38 cellular contexts compared by ENCODE assay signal in genomic region chrX:130190801-130191200, GRCh38. TPM values are rescaled to one million over a fixed set of nuclear protein-coding genes. Genes with fewer than 3 reads are reported as not detected.
"Had no signal": no experiment of that assay in that cellular context is flagged by ENCODE, and none has a peak within 500 bp of the region (broad histone marks: within the 10 kb centered on the region; RNA-seq: fewer than 3 reads in every experiment).

No MANE protein-coding gene starts in this region.

- H3K9me3 ChIP-seq: MG63 had no signal

- H3K27me3 ChIP-seq: MG63 had no signal

- H3K9ac ChIP-seq: KMS-11 had no signal

- H3K36me3 ChIP-seq: MG63 had no signal

- H3K4me3 ChIP-seq: MG63 had no signal

- H3K27ac ChIP-seq: KMS-11 had no signal

- DNase-seq: Karpas-422, Kasumi-1, KBM-7, KG1, MG63, MM.1S, MV-4-11, NCI-H1048, NCI-H1092, NCI-H1092 treated with DMSO at 0.1 percent for 48 hours, NCI-H1105, NCI-H1105 treated with DMSO at 0.1 percent for 48 hours, NCI-H1417, NCI-H1417 treated with DMSO at 0.1 percent for 48 hours, NCI-H1436, NCI-H1436 treated with DMSO at 0.1 percent for 48 hours, NCI-H146, NCI-H1694, NCI-H1694 treated with DMSO at 0.1 percent for 48 hours, NCI-H187, NCI-H187 treated with DMSO at 0.1 percent for 48 hours, NCI-H1930, NCI-H2029, NCI-H2029 treated with DMSO at 0.1 percent for 48 hours, NCI-H2081, NCI-H2081 treated with DMSO at 0.1 percent for 48 hours, NCI-H2107, NCI-H2171, NCI-H2171 treated with DMSO at 0.1 percent for 48 hours, NCI-H2227 treated with DMSO at 0.1 percent for 48 hours, NCI-H226, NCI-H345, NCI-H446, NCI-H446 treated with DMSO at 0.1 percent for 48 hours had no signal

RNA-seq across cellular contexts. Expression of gene RAB33A, which starts 19.0 kb away (rescaled TPM):
- total RNA-seq: LHCN-M2, MCF 10A, NCI-H460 had no signal
